ENCODE assay signal across 24 cellular contexts in the genomic region with DNA sequence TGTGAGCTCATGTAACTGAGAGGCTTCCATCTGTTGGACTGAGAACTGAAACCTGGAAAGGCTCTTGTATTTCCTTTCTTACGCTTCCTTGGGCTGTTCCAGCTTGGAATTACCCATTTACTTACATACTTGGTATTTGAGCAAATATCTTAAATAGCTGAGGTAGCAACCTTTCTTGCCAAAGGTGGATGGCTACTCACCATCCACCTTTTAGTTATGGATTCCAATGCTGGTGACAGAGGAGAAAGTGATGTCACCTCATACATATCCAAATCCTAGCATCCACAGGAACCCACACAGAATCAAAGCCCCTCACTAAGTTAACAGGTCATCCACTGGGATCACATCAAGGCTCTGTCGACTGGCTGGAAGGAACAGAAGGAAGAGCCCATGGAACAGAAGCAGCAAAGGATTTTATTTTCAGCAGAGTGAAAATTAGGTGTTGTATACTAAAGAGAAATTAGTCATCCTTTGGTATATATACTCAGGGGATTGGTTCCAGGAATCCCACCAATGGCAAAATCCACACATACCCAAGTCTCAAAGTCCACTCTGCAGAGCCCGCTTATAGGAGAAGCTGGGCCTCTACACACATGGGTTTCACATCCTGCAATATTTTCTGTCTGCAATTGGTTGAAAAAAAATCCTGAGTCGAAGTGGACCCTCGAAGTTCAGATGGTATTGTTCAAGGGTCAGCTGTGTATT. TPM values are rescaled to one million over a fixed set of nuclear protein-coding genes. Genes with fewer than 3 reads are reported as not detected.
A peak's percentile ranks its signal among the peaks of the same experiment; 100 is the strongest.
DNase-seq lines count a peak whose midpoint lies in the region; ATAC-seq and TF ChIP-seq lines count a peak whose summit lies in the region.
"Had no signal": no experiment of that assay in that cellular context is flagged by ENCODE, and none has a peak within 500 bp of the region (broad histone marks: within the 10 kb centered on the region; RNA-seq: fewer than 3 reads in every experiment).

No MANE protein-coding gene starts in this region.

- WGBS in smooth muscle cell (ENCODE audit: low lambda C conversion rate) = 94% methylated on average over 5 of the region's 5 CpGs

- H3F3A ChIP-seq in smooth muscle cell (ENCODE audit: low read depth) = peaks cover 5% of the 10 kb centered on the region

- H3K36me3 Mint-ChIP-seq in activated CD8-positive, alpha-beta memory T cell treated with anti-CD3 and anti-CD28 coated beads, Interleukin-2, amount 10 ng/mL, durations not matched to agents 7 days and 5 days = peaks cover 60% of the 10 kb centered on the region
- peaks cover 23% of the 10 kb centered on the region for H3K36me3 Mint-ChIP-seq in activated T-helper 1 cell treated with anti-CD3 and anti-CD28 coated beads, Interleukin-12 subunit alpha, Interleukin-12 subunit beta, Interleukin-2, Interleukin-4 antibody, amounts not matched to agents 30 ng/mL and 10 ng/mL and 1 ng/mL, durations not matched to agents 14 hours and 24 hours and 36 hours (ENCODE audit: low read depth)

- ATAC-seq in activated CD8-positive, alpha-beta memory T cell treated with anti-CD3 and anti-CD28 coated beads, Interleukin-2, amount 10 ng/mL, durations not matched to agents 7 days and 5 days = no peak
- ATAC-seq: HCT116, upper lobe of right lung had no signal

- H3K4me1 Mint-ChIP-seq in activated CD8-positive, alpha-beta memory T cell treated with anti-CD3 and anti-CD28 coated beads, Interleukin-2, amount 10 ng/mL, durations not matched to agents 7 days and 5 days = peaks cover 81% of the 10 kb centered on the region
- peaks cover 84% of the 10 kb centered on the region for H3K4me1 Mint-ChIP-seq in activated T-helper 1 cell treated with anti-CD3 and anti-CD28 coated beads, Interleukin-12 subunit alpha, Interleukin-12 subunit beta, Interleukin-2, Interleukin-4 antibody, amounts not matched to agents 30 ng/mL and 10 ng/mL and 1 ng/mL, durations not matched to agents 14 hours and 24 hours and 36 hours (ENCODE audit: low read depth)

- CTCF ChIA-PET in activated CD8-positive, alpha-beta memory T cell treated with anti-CD3 and anti-CD28 coated beads, Interleukin-2, amount 10 ng/mL, durations not matched to agents 7 days and 5 days (lab: Charles Lee) = interaction anchor here (1.0 kb wide), 1 partner anchor 21 kb away, joined by 3 read pairs; the partner anchor contains the start of gene VGLL4

- H3K4me3 ChIP-seq in smooth muscle cell = no peak overlapping the region
- H3K4me3 ChIP-seq: ovary, PC-9, upper lobe of right lung had no signal

- no peak for DNase-seq in activated CD8-positive, alpha-beta memory T cell treated with anti-CD3 and anti-CD28 coated beads, Interleukin-2, amount 10 ng/mL, durations not matched to agents 7 days and 5 days
- no peak for DNase-seq in activated CD8-positive, alpha-beta memory T cell treated with anti-CD3 and anti-CD28 coated beads, Interleukin-2, amount 50 U/mL, for 4 hours
- DNase-seq in NCI-H82 (lab: John Stamatoyannopoulos, UW) (peak; percentile 80), astrocyte of the hippocampus (ENCODE audit: low read depth, low spot score) (peak; percentile 58), smooth muscle cell (lab: John Stamatoyannopoulos, UW; ENCODE audit: unreplicated experiment) (no peak), GM03348 (ENCODE audit: low spot score) (no peak), GDM1 (lab: John Stamatoyannopoulos, UW) (no peak)
- DNase-seq in activated T-helper 1 cell treated with anti-CD3 and anti-CD28 coated beads, Interleukin-12 subunit alpha, Interleukin-12 subunit beta, Interleukin-2, Interleukin-4 antibody, amounts not matched to agents 30 ng/mL and 10 ng/mL and 1 ng/mL, durations not matched to agents 14 hours and 24 hours and 36 hours (ENCODE audit: low spot score) = no peak
- DNase-seq: activated CD8-positive, alpha-beta memory T cell treated with anti-CD3 and anti-CD28 coated beads, Interleukin-2, amount 50 U/mL, for 48 hours; activated gamma-delta T cell treated with Interleukin-2 at 50 U/mL for 16 hours; amygdala; central memory CD4-positive, alpha-beta T cell; dermis blood vessel endothelial cell; KG1; kidney glomerular epithelial cell; mesenchymal stem cell; NCI-H146; NCI-H2227 treated with DMSO at 0.1 percent for 48 hours; ovary; PC-9; right cardiac atrium; SHP77 treated with DMSO at 0.1 percent for 48 hours; upper lobe of right lung had no signal

- H3K9ac ChIP-seq in smooth muscle cell (ENCODE audit: low read depth) = no peak overlapping the region

- H3K27me3 ChIP-seq in smooth muscle cell (ENCODE audit: low read depth) = no peaks in the 10 kb centered on the region
- H3K27me3 ChIP-seq: ovary, upper lobe of right lung had no signal

- H4K20me1 ChIP-seq in smooth muscle cell (ENCODE audit: low read depth) = peaks cover 100% of the 10 kb centered on the region

- peaks cover 4% of the 10 kb centered on the region for H3K9me3 Mint-ChIP-seq in activated CD8-positive, alpha-beta memory T cell treated with anti-CD3 and anti-CD28 coated beads, Interleukin-2, amount 10 ng/mL, durations not matched to agents 7 days and 5 days (ENCODE audit: low read depth)
- peaks cover 4% of the 10 kb centered on the region for H3K9me3 Mint-ChIP-seq in activated T-helper 1 cell treated with anti-CD3 and anti-CD28 coated beads, Interleukin-12 subunit alpha, Interleukin-12 subunit beta, Interleukin-2, Interleukin-4 antibody, amounts not matched to agents 30 ng/mL and 10 ng/mL and 1 ng/mL, durations not matched to agents 14 hours and 24 hours and 36 hours

- TF ChIP-seq CTCF in smooth muscle cell (IDR thresholded peaks at IDR 0.05; ENCODE audit: borderline replicate concordance, insufficient read depth, poor library complexity, severe bottlenecking) = no peak

- H3K36me3 ChIP-seq in smooth muscle cell (ENCODE audit: low read depth) = no peaks in the 10 kb centered on the region
- H3K36me3 ChIP-seq: ovary, upper lobe of right lung had no signal

- peaks cover 100% of the 10 kb centered on the region for H3K79me2 ChIP-seq in smooth muscle cell (ENCODE audit: low read depth)

- H3K4me2 ChIP-seq in smooth muscle cell = no peak overlapping the region
- H3K4me2 ChIP-seq: PC-9 had no signal

- intact Hi-C loops in activated T-helper 1 cell treated with anti-CD3 and anti-CD28 coated beads, Interleukin-12 subunit alpha, Interleukin-12 subunit beta, Interleukin-2, Interleukin-4 antibody, amounts not matched to agents 30 ng/mL and 10 ng/mL and 1 ng/mL, durations not matched to agents 14 hours and 24 hours and 36 hours (cut with micrococcal nuclease) = loop anchor here (5.0 to 10.0 kb wide), 3 partner anchors 862 to 1186 kb away; partner anchors contain the start of genes RAF1 and TSEN2

- H3K27ac ChIP-seq in smooth muscle cell (ENCODE audit: low read depth) = peak overlapping the region; percentile 82
- H3K27ac ChIP-seq: ovary, PC-9, upper lobe of right lung had no signal

- H3K4me3 Mint-ChIP-seq in activated CD8-positive, alpha-beta memory T cell treated with anti-CD3 and anti-CD28 coated beads, Interleukin-2, amount 10 ng/mL, durations not matched to agents 7 days and 5 days = no peak overlapping the region
- no peak overlapping the region for H3K4me3 Mint-ChIP-seq in activated T-helper 1 cell treated with anti-CD3 and anti-CD28 coated beads, Interleukin-12 subunit alpha, Interleukin-12 subunit beta, Interleukin-2, Interleukin-4 antibody, amounts not matched to agents 30 ng/mL and 10 ng/mL and 1 ng/mL, durations not matched to agents 14 hours and 24 hours and 36 hours

- peaks cover 18% of the 10 kb centered on the region for H3K4me1 ChIP-seq in smooth muscle cell (ENCODE audit: low read depth)

- no peak overlapping the region for H2AFZ ChIP-seq in smooth muscle cell (ENCODE audit: low read depth)
- H2AFZ ChIP-seq: PC-9 had no signal

- H3K27ac Mint-ChIP-seq in activated CD8-positive, alpha-beta memory T cell treated with anti-CD3 and anti-CD28 coated beads, Interleukin-2, amount 10 ng/mL, durations not matched to agents 7 days and 5 days = peak overlapping the region; percentile 92
- no peak overlapping the region for H3K27ac Mint-ChIP-seq in activated T-helper 1 cell treated with anti-CD3 and anti-CD28 coated beads, Interleukin-12 subunit alpha, Interleukin-12 subunit beta, Interleukin-2, Interleukin-4 antibody, amounts not matched to agents 30 ng/mL and 10 ng/mL and 1 ng/mL, durations not matched to agents 14 hours and 24 hours and 36 hours

- H3K9me3 ChIP-seq in smooth muscle cell (replicated peaks; ENCODE audit: low read depth) = no peaks in the 10 kb centered on the region
- H3K9me3 ChIP-seq: ovary, upper lobe of right lung had no signal

- H3K27me3 Mint-ChIP-seq in activated CD8-positive, alpha-beta memory T cell treated with anti-CD3 and anti-CD28 coated beads, Interleukin-2, amount 10 ng/mL, durations not matched to agents 7 days and 5 days = no peaks in the 10 kb centered on the region
- H3K27me3 Mint-ChIP-seq in activated T-helper 1 cell treated with anti-CD3 and anti-CD28 coated beads, Interleukin-12 subunit alpha, Interleukin-12 subunit beta, Interleukin-2, Interleukin-4 antibody, amounts not matched to agents 30 ng/mL and 10 ng/mL and 1 ng/mL, durations not matched to agents 14 hours and 24 hours and 36 hours (ENCODE audit: insufficient read depth) = no peaks in the 10 kb centered on the region

RNA-seq across cellular contexts. Expression of gene VGLL4, which starts 20.7 kb away (rescaled TPM):
- 10 to 100 TPM; 45.3 to 53.2 TPM for total RNA-seq in activated CD8-positive, alpha-beta memory T cell treated with anti-CD3 and anti-CD28 coated beads, Interleukin-2, amount 10 ng/mL, durations not matched to agents 7 days and 5 days
- total RNA-seq in smooth muscle cell = 109 and 149 TPM in 2 replicates
- 64.3 and 72.0 TPM in 2 replicates for polyA plus RNA-seq in smooth muscle cell
- 46.0 and 48.7 TPM in 2 replicates for total RNA-seq in activated T-helper 1 cell treated with anti-CD3 and anti-CD28 coated beads, Interleukin-12 subunit alpha, Interleukin-12 subunit beta, Interleukin-2, Interleukin-4 antibody, amounts not matched to agents 30 ng/mL and 10 ng/mL and 1 ng/mL, durations not matched to agents 14 hours and 24 hours and 36 hours

Comparison
In these comparisons a context has a peak if more than half of its experiments do, and no peak if none do; other contexts are left out.
1. DNase-seq: peak in NCI-H82 (single experiment) and astrocyte of the hippocampus (single experiment); none in activated CD8-positive, alpha-beta memory T cell treated with anti-CD3 and anti-CD28 coated beads, Interleukin-2, amount 10 ng/mL, durations not matched to agents 7 days and 5 days (single experiment), activated CD8-positive, alpha-beta memory T cell treated with anti-CD3 and anti-CD28 coated beads, Interleukin-2, amount 50 U/mL, for 4 hours (single experiment), smooth muscle cell (single experiment), GM03348 (single experiment), GDM1 (single experiment) and activated T-helper 1 cell treated with anti-CD3 and anti-CD28 coated beads, Interleukin-12 subunit alpha, Interleukin-12 subunit beta, Interleukin-2, Interleukin-4 antibody, amounts not matched to agents 30 ng/mL and 10 ng/mL and 1 ng/mL, durations not matched to agents 14 hours and 24 hours and 36 hours (single experiment).